1 cellular context compared by ENCODE assay signal in the genomic region with DNA sequence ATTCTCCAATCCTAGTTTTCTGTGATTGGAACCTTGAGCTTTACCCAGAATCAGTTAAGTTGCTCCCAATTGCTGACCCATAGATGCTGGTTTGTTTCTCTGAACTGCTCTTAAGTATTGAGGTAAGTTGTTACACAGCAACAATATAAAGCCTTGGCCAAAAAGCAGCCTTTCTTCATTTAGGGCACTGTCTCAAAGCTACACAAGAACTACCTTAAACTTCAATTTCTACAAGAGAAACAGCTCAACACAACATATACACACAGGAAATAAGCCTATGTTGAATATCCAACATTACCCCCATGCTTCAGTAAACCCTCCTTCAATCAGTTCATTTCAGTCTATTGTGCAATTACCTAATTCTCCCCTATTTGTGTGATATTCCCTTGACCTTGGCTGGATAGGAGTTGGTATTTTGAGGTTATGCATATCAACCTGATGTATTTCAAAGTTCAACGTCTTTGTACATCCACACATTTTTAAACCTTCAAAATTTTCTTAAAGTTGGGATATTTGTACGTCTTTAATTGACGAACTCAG.
TF ChIP-seq lines count a peak whose summit lies in the region.

No MANE protein-coding gene starts in this region.

TF ChIP-seq in WTC11, 78 proteins besides CTCF, POLR2A, EP300 and RAD21 (continued from another document):
- TF ChIP-seq, protein P1, sequence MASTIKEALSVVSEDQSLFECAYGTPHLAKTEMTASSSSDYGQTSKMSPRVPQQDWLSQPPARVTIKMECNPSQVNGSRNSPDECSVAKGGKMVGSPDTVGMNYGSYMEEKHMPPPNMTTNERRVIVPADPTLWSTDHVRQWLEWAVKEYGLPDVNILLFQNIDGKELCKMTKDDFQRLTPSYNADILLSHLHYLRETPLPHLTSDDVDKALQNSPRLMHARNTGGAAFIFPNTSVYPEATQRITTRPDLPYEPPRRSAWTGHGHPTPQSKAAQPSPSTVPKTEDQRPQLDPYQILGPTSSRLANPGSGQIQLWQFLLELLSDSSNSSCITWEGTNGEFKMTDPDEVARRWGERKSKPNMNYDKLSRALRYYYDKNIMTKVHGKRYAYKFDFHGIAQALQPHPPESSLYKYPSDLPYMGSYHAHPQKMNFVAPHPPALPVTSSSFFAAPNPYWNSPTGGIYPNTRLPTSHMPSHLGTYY (CRISPR knock-in tag; IDR thresholded peaks at IDR 0.05), result peak; percentile 90; the same call in 1 of the 2 replicates
- TF ChIP-seq ZNF671 (CRISPR knock-in tag; IDR thresholded peaks at IDR 0.05), result peak; percentile 96
- peak; percentile 90 for TF ChIP-seq ZNF416 (CRISPR knock-in tag; IDR thresholded peaks at IDR 0.05)
